In the genomic region with DNA sequence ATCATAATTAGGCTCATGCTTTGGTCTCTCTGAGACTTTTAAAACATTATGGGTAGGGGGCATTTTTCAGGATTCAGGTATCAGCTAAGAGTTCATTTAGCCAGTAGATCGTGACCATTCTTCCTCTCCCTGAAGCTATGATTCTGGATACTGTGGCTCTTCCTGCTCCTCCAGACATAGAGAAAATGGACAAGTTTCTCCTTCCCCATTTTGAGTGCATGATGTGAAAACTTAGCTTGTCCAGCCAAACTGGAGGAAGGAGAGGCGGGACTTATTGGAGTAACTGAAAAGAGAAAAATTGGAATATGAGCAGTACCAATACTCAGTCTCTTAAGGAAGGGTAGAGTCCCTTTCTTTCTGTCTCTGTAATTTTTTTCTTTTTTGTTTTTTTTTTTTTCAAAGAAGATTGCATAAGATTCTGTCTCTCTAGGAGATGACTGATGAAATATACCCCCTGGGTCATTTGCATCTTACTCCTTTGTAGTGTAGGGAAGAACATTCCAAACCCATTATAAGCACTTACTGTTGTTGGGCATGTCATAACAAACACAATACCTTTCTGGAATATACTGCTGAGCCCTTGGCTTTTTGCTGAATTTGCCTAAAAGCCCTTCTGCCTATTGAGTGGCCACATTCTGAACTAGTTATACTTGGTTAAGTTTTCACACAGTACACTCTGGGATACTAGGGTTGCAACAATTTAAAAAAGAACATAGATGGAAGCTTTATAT, we compare ENCODE assay signal across 11 cellular contexts.
DNase-seq lines count a peak whose midpoint lies in the region; ATAC-seq and TF ChIP-seq lines count a peak whose summit lies in the region.
"Had no signal": no experiment of that assay in that cellular context is flagged by ENCODE, and none has a peak within 500 bp of the region (broad histone marks: within the 10 kb centered on the region; RNA-seq: fewer than 3 reads in every experiment).

No MANE protein-coding gene starts in this region.

- TF ChIP-seq CTCF in left ventricle myocardium inferior (IDR thresholded peaks at IDR 0.05; ENCODE audit: borderline replicate concordance): no peak
- no peak for TF ChIP-seq CTCF in gastroesophageal sphincter (IDR thresholded peaks at IDR 0.05)
- no peak for TF ChIP-seq CTCF in type B pancreatic cell (conservative IDR thresholded peaks at IDR 0.05)
- no peak for TF ChIP-seq CTCF in tibial artery (IDR thresholded peaks at IDR 0.05)

- no peak overlapping the region for H3K4me3 ChIP-seq in left ventricle myocardium inferior
- no peak overlapping the region for H3K4me3 ChIP-seq in gastroesophageal sphincter
- H3K4me3 ChIP-seq in tibial artery: no peak overlapping the region

- H3K4me1 Mint-ChIP-seq in type B pancreatic cell (ENCODE audit: unreplicated experiment): peaks cover 14% of the 10 kb centered on the region

- H3K9me3 ChIP-seq in left ventricle myocardium inferior (replicated peaks): peaks cover 8% of the 10 kb centered on the region
- no peaks in the 10 kb centered on the region for H3K9me3 ChIP-seq in gastroesophageal sphincter
- no peaks in the 10 kb centered on the region for H3K9me3 ChIP-seq in tibial artery

- no peak for TF ChIP-seq EP300 in gastroesophageal sphincter (IDR thresholded peaks at IDR 0.05)

- TF ChIP-seq POLR2A in gastroesophageal sphincter (IDR thresholded peaks at IDR 0.05): no peak

- H3K9me3 Mint-ChIP-seq in type B pancreatic cell: peaks cover 1% of the 10 kb centered on the region

- WGBS in gastroesophageal sphincter (ENCODE audit: low coverage in 1 of 2), 2 donors: 71 to 79% methylated on average over 1 to 2 of the region's 2 CpGs

- H3K36me3 ChIP-seq in left ventricle myocardium inferior (no peaks in the 10 kb centered on the region), gastroesophageal sphincter (no peaks in the 10 kb centered on the region), tibial artery (no peaks in the 10 kb centered on the region)

- ATAC-seq in Right ventricle myocardium inferior (peak; percentile 60), gastroesophageal sphincter (peak; percentile 87)
- no peak for ATAC-seq in activated CD4-positive, CD25-positive, alpha-beta regulatory T cell treated with anti-CD3 and anti-CD28 coated beads, Interleukin-2, amount 50 U/mL, for 24 hours

- H3K4me1 ChIP-seq in left ventricle myocardium inferior: peaks cover 33% of the 10 kb centered on the region
- H3K4me1 ChIP-seq in gastroesophageal sphincter: peaks cover 0 to 57% (median 27%) of the 10 kb centered on the region in 3 donors
- H3K4me1 ChIP-seq in tibial artery: peaks cover 0 to 62% (median 26%) of the 10 kb centered on the region in 4 donors

- no peaks in the 10 kb centered on the region for H3K27me3 ChIP-seq in left ventricle myocardium inferior (ENCODE audit: low read depth)
- H3K27me3 ChIP-seq in gastroesophageal sphincter: no peaks in the 10 kb centered on the region
- no peaks in the 10 kb centered on the region for H3K27me3 ChIP-seq in tibial artery

- peaks cover 9% of the 10 kb centered on the region for H3K36me3 Mint-ChIP-seq in type B pancreatic cell

- DNase-seq in Right ventricle myocardium inferior (ENCODE audit: missing footprints) (no peak), left ventricle myocardium inferior (no peak), amniotic epithelial cell (ENCODE audit: low read depth) (peak; percentile 93), type B pancreatic cell (ENCODE audit: extremely low spot score, unreplicated experiment) (no peak), NCI-H146 (lab: John Stamatoyannopoulos, UW) (no peak), tibial artery (no peak)
- DNase-seq: glutamatergic neuron had no signal

- H3K4me3 Mint-ChIP-seq in type B pancreatic cell: peak overlapping the region; percentile 23
- H3K4me3 Mint-ChIP-seq: B cell; natural killer cell treated with Interleukin-12 subunit alpha and Interleukin-12 subunit beta and Interleukin-15 and Interleukin-18, amount 100 ng/mL, for 72 hours had no signal

- H3K27ac ChIP-seq in left ventricle myocardium inferior (replicated peaks) (no peak overlapping the region), gastroesophageal sphincter (peak overlapping the region in 3 of 4 donors; percentile 40 to 56 (median 53)), tibial artery (no peak overlapping the region)

- intact Hi-C loops in Right ventricle myocardium inferior (cut with DNase I) (no loop called here), left ventricle myocardium inferior (cut with micrococcal nuclease) (no loop called here), tibial artery (cut with DNase I; ENCODE audit: low total_unique reads) (no loop called here)

- H3K27me3 Mint-ChIP-seq in type B pancreatic cell: no peaks in the 10 kb centered on the region
- H3K27me3 Mint-ChIP-seq: B cell; natural killer cell treated with Interleukin-12 subunit alpha and Interleukin-12 subunit beta and Interleukin-15 and Interleukin-18, amount 100 ng/mL, for 72 hours had no signal

- H3K27ac Mint-ChIP-seq in type B pancreatic cell: peak overlapping the region; percentile 80
- H3K27ac Mint-ChIP-seq: B cell had no signal

Comparison
In these comparisons a context has a peak if more than half of its experiments do, and no peak if none do; other contexts are left out.
1. ATAC-seq: peak in Right ventricle myocardium inferior (single experiment) and gastroesophageal sphincter (single experiment); none in activated CD4-positive, CD25-positive, alpha-beta regulatory T cell treated with anti-CD3 and anti-CD28 coated beads, Interleukin-2, amount 50 U/mL, for 24 hours (0 of 2).
2. H3K27ac ChIP-seq: peak in gastroesophageal sphincter (3 of 4); none in left ventricle myocardium inferior (single experiment) and tibial artery (0 of 2).